23 cellular contexts compared by ENCODE assay signal in genomic region chr2:236654496-236654895, GRCh38.
DNase-seq lines count a peak whose midpoint lies in the region; TF ChIP-seq lines count a peak whose summit lies in the region.
"Had no signal": no experiment of that assay in that cellular context is flagged by ENCODE, and none has a peak within 500 bp of the region (broad histone marks: within the 10 kb centered on the region; RNA-seq: fewer than 3 reads in every experiment).

No MANE protein-coding gene starts in this region.

- H3K9me3 ChIP-seq in BLaER1 treated with 17β-estradiol and CSF1 and Interleukin-3, amounts not matched to agents 10 nM and 100 nM (replicated peaks in 1 of 11), result peaks cover 0 to 12% (median 0%) of the 10 kb centered on the region in 11 experiments; a peak in 5 of 22 replicates
- peaks cover 0 to 1% (median 0%) of the 10 kb centered on the region in 3 donors for H3K9me3 ChIP-seq in skeletal muscle tissue (ENCODE audit: control insufficient read depth in 3 of 3, low read length in 3 of 3)
- H3K9me3 ChIP-seq in spleen, result peaks cover 0 to 12% (median 9%) of the 10 kb centered on the region in 8 donors
- H3K9me3 ChIP-seq in PC-9 (ENCODE audit: insufficient read depth, low read depth), result no peaks in the 10 kb centered on the region
- H3K9me3 ChIP-seq: BE2C, Caco-2, Peyer's patch had no signal

- POLR2A ChIA-PET in MCF 10A (lab: Yijun Ruan, JAX) (interaction anchor here (0.6 to 1.1 kb wide), 4 partner anchors 12 to 225 kb away, joined by 3 to 6 read pairs (median 3); no protein-coding TSS in a partner anchor), PC-9 (lab: Charles Lee; ENCODE audit: unreplicated experiment) (no interaction called here)

- H3F3A ChIP-seq in PC-9 (ENCODE audit: insufficient read depth, low read depth), result no peaks in the 10 kb centered on the region

- H4K20me1 ChIP-seq in BLaER1 treated with 17β-estradiol and CSF1 and Interleukin-3, amounts not matched to agents 10 nM and 100 nM, result no peaks in the 10 kb centered on the region
- no peaks in the 10 kb centered on the region for H4K20me1 ChIP-seq in PC-9 (ENCODE audit: insufficient read depth)

- no peaks in the 10 kb centered on the region for H3K27me3 Mint-ChIP-seq in MCF 10A (ENCODE audit: insufficient read depth, unreplicated experiment)

- no peaks in the 10 kb centered on the region; the same call in 1 of the 2 replicates for H3K9me2 ChIP-seq in PC-9 (ENCODE audit: insufficient read depth)

- TF ChIP-seq POLR2A in spleen (IDR thresholded peaks at IDR 0.05), result no peak

- no peak overlapping the region for H3K27ac Mint-ChIP-seq in MCF 10A (ENCODE audit: low read depth, unreplicated experiment)
- H3K27ac Mint-ChIP-seq: CD4-positive, alpha-beta T cell; GM23338 had no signal

- CTCF ChIA-PET in MCF 10A (lab: Yijun Ruan, JAX) (interaction anchor here (0.9 kb wide), 1 partner anchor 18 kb away, joined by 3 read pairs; no protein-coding TSS in a partner anchor), PC-9 (lab: Charles Lee) (no interaction called here)

- 53 to 75% (median 73%) methylated on average over 4 to 6 of the region's 6 CpGs for WGBS in spleen, 5 donors

- no peak overlapping the region for H3K27ac ChIP-seq in BLaER1 treated with 17β-estradiol and CSF1 and Interleukin-3, amounts not matched to agents 10 nM and 100 nM
- H3K27ac ChIP-seq in skeletal muscle tissue (ENCODE audit: low read depth, low read length) (peak overlapping the region; percentile 3), spleen (no peak overlapping the region), PC-9 (no peak overlapping the region)
- H3K27ac ChIP-seq: Peyer's patch had no signal

- intact Hi-C loops in spleen (cut with DNase I; ENCODE audit: low total_unique reads) (no loop called here), MCF 10A (cut with micrococcal nuclease) (no loop called here), PC-9 (cut with micrococcal nuclease; ENCODE audit: unreplicated experiment) (no loop called here)

- H3K4me2 ChIP-seq in BLaER1 treated with 17β-estradiol and CSF1 and Interleukin-3, amounts not matched to agents 10 nM and 100 nM, result peak overlapping the region in 6 of 11 experiments; percentile 3 to 43 (median 28); a peak in 6 of 22 replicates
- H3K4me2 ChIP-seq in PC-9, result no peak overlapping the region
- H3K4me2 ChIP-seq: GM23338 had no signal

- H3K4me1 ChIP-seq in BLaER1 treated with 17β-estradiol and CSF1 and Interleukin-3, amounts not matched to agents 10 nM and 100 nM, result 0 out of 20 replicates have a peak, but pooled peaks cover 0 to 9% (median 0%) of the 10 kb centered on the region in 10 experiments
- H3K4me1 ChIP-seq in skeletal muscle tissue (ENCODE audit: control insufficient read depth in 3 of 3, insufficient read depth in 3 of 3, low read length in 3 of 3), result peaks cover 0 to 14% (median 0%) of the 10 kb centered on the region in 3 donors
- no peaks in the 10 kb centered on the region for H3K4me1 ChIP-seq in spleen
- H3K4me1 ChIP-seq in PC-9 (replicated peaks; ENCODE audit: insufficient read depth), result no peaks in the 10 kb centered on the region
- H3K4me1 ChIP-seq: BE2C, Caco-2, Peyer's patch had no signal

- peak; percentile 24 for DNase-seq in ecto neural progenitor cell (ENCODE audit: low spot score)
- DNase-seq in mesenteric fat pad (ENCODE audit: low spot score), result peak; percentile 57
- no peak for DNase-seq in spleen
- DNase-seq in MCF 10A (ENCODE audit: unreplicated experiment), result no peak
- DNase-seq in PC-9, result no peak
- DNase-seq: BE2C; Caco-2; CD4-positive, alpha-beta T cell; DMS 273 treated with DMSO at 0.1 percent for 48 hours; DMS79 treated with DMSO at 0.1 percent for 48 hours; HCEC 1CT; KG1; NCI-H1105; NCI-H2081; NCI-H2171; NCI-H345; NCI-H524; NCI-H774; NK-92 treated with Interleukin-12 subunit alpha and Interleukin-12 subunit beta, amount 100 ng/mL, for 24 hours had no signal

- H3K4me3 ChIP-seq in BLaER1 treated with 17β-estradiol and CSF1 and Interleukin-3, amounts not matched to agents 10 nM and 100 nM, result no peak overlapping the region
- H3K4me3 ChIP-seq in skeletal muscle tissue (ENCODE audit: low read length in 3 of 3) (no peak overlapping the region), spleen (no peak overlapping the region), PC-9 (no peak overlapping the region)
- H3K4me3 ChIP-seq: GM23338, Peyer's patch had no signal

- no peaks in the 10 kb centered on the region for H3K36me3 Mint-ChIP-seq in MCF 10A (ENCODE audit: insufficient read depth, unreplicated experiment)

- H3K9ac ChIP-seq in BLaER1 treated with 17β-estradiol and CSF1 and Interleukin-3, amounts not matched to agents 10 nM and 100 nM, result no peak overlapping the region
- no peak overlapping the region for H3K9ac ChIP-seq in skeletal muscle tissue (ENCODE audit: low read depth in 1 of 3, low read length in 3 of 3)

- no peak overlapping the region for H2AFZ ChIP-seq in PC-9
- H2AFZ ChIP-seq: GM23338 had no signal

- no peaks in the 10 kb centered on the region for H3K27me3 ChIP-seq in BLaER1 treated with 17β-estradiol and CSF1 and Interleukin-3, amounts not matched to agents 10 nM and 100 nM
- H3K27me3 ChIP-seq in skeletal muscle tissue (ENCODE audit: control insufficient read depth in 3 of 3, insufficient read depth in 3 of 3, low read length in 3 of 3), result no peaks in the 10 kb centered on the region
- peaks cover 0 to 36% (median 0%) of the 10 kb centered on the region in 7 donors for H3K27me3 ChIP-seq in spleen (replicated peaks in 1 of 7)
- no peaks in the 10 kb centered on the region for H3K27me3 ChIP-seq in PC-9 (ENCODE audit: insufficient read depth, low read depth)
- H3K27me3 ChIP-seq: Peyer's patch had no signal

- no peaks in the 10 kb centered on the region for H3K79me2 ChIP-seq in PC-9 (ENCODE audit: low read depth)

- H3K36me3 ChIP-seq in BLaER1 treated with 17β-estradiol and CSF1 and Interleukin-3, amounts not matched to agents 10 nM and 100 nM, result no peaks in the 10 kb centered on the region
- H3K36me3 ChIP-seq in skeletal muscle tissue (ENCODE audit: control insufficient read depth in 3 of 3, insufficient read depth in 3 of 3, low read length in 3 of 3) (no peaks in the 10 kb centered on the region), spleen (no peaks in the 10 kb centered on the region), PC-9 (ENCODE audit: low read depth) (no peaks in the 10 kb centered on the region)
- H3K36me3 ChIP-seq: BE2C, Peyer's patch had no signal

- H3K4me3 Mint-ChIP-seq in MCF 10A (ENCODE audit: unreplicated experiment), result no peak overlapping the region
- H3K4me3 Mint-ChIP-seq: CD4-positive, alpha-beta T cell; GM23338 had no signal

- H3K4me1 Mint-ChIP-seq in MCF 10A (ENCODE audit: insufficient read depth, unreplicated experiment), result no peaks in the 10 kb centered on the region

- BruUV-seq in MCF 10A (replicated peaks; lab: Mats Ljungman, UMichigan) (no TSS peak), PC-9 (replicated peaks; lab: Mats Ljungman, UMichigan) (no TSS peak)

- no peaks in the 10 kb centered on the region for H3K9me3 Mint-ChIP-seq in MCF 10A (ENCODE audit: unreplicated experiment)
- H3K9me3 Mint-ChIP-seq: GM23338 had no signal

- TF ChIP-seq CTCF in spleen (IDR thresholded peaks at IDR 0.05 in 8 of 11, conservative IDR thresholded peaks at IDR 0.05 in 3 of 11) (no peak), MCF 10A (IDR thresholded peaks at IDR 0.05; ENCODE audit: unreplicated experiment) (no peak), PC-9 (conservative IDR thresholded peaks at IDR 0.05) (no peak)

Comparison
In these comparisons a context has a peak if more than half of its experiments do, and no peak if none do; other contexts are left out.
1. DNase-seq: peak in ecto neural progenitor cell (single experiment) and mesenteric fat pad (single experiment); none in spleen (single experiment), MCF 10A (single experiment) and PC-9 (0 of 2).